9 cellular contexts compared by ENCODE assay signal in the genomic region with DNA sequence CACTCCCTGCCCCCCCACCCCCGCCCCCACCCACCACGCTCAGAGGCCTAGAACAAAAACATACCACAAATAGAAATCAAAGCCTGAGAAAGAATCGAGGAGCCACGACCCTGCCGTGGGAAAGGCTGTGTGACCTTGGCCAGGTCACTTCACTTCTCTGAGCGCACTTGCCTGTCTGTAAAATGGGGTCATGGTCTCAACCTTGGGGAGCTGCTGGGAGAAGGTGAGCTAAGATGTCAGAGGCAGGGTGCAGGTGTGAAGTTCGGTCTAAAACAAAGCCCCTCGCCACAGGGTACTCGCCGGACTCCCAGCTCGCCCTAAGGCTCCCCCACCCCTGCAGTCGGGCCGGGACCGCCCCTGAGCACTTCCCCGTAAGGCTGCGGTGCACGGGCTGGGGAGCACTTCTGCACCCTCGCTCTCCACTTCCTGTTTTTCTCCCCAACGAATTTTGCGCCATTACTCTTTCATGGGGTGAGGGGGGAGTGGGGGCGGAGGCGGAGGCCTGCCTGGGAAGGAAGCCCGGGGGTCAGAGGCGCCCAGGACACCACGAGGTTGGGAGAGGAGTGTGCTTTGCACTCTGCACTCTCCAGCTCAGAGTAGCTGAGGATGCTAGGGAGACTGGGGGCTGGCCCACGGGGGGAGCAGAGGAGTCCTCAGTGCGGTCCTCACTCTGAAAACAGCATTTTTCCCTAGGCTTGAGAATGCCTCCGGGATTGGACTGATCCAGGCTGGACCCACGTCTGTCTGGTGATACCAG. TPM values are rescaled to one million over a fixed set of nuclear protein-coding genes. Genes with fewer than 3 reads are reported as not detected.
DNase-seq lines count a peak whose midpoint lies in the region; ATAC-seq, FAIRE-seq and TF ChIP-seq lines count a peak whose summit lies in the region.
"Had no signal": no experiment of that assay in that cellular context is flagged by ENCODE, and none has a peak within 500 bp of the region (broad histone marks: within the 10 kb centered on the region; RNA-seq: fewer than 3 reads in every experiment).

No MANE protein-coding gene starts in this region.

- no peaks in the 10 kb centered on the region for H3K79me2 ChIP-seq in H9 (ENCODE audit: insufficient read depth, low read length)

- no peaks in the 10 kb centered on the region for H3K23me2 ChIP-seq in H9 (ENCODE audit: insufficient read length, low read depth, low read length, poor library complexity, severe bottlenecking)

- no peak overlapping the region for H2BK12ac ChIP-seq in H9 (ENCODE audit: insufficient read length, low read depth, low read length)

- H2BK120ac ChIP-seq in H9 (ENCODE audit: low read depth, low read length, poor library complexity, severe bottlenecking): no peak overlapping the region

- peaks cover 48% of the 10 kb centered on the region for H3K36me3 Mint-ChIP-seq in activated naive CD8-positive, alpha-beta T cell treated with anti-CD3 and anti-CD28 coated beads for 36 hours
- H3K36me3 Mint-ChIP-seq in H9 (ENCODE audit: insufficient read depth in 1 of 3, low read depth in 3 of 3): no peaks in the 10 kb centered on the region

- H3K27ac ChIP-seq in small intestine (ENCODE audit: low read depth in 1 of 2, low read length in 1 of 2) (peak overlapping the region in 1 of 2 donors; percentile 87), H9 (ENCODE audit: insufficient read length, low read depth, low read length) (no peak overlapping the region)

- peaks cover under 1% of the 10 kb centered on the region for H3K9me3 Mint-ChIP-seq in activated naive CD8-positive, alpha-beta T cell treated with anti-CD3 and anti-CD28 coated beads for 36 hours
- peaks cover 2 to 3% of the 10 kb centered on the region in 2 experiments; a peak in 4 of 5 replicates for H3K9me3 Mint-ChIP-seq in H9

- H3K27me3 ChIP-seq in small intestine (ENCODE audit: control insufficient read depth in 2 of 2, insufficient read depth in 2 of 2, low read length in 2 of 2) (no peaks in the 10 kb centered on the region), HAP-1 (ENCODE audit: low read depth) (no peaks in the 10 kb centered on the region), H9 (ENCODE audit: insufficient read depth, low read length) (no peaks in the 10 kb centered on the region)

- DNase-seq in T-helper 2 cell (peak in 4 of 5 experiments; percentile 41 to 95 (median 66)), small intestine (peak; percentile 50), GM19238 (ENCODE audit: insufficient read length, low spot score) (no peak), HAP-1 (ENCODE audit: low spot score in 2 of 2) (no peak), H9 (no peak)
- peak; percentile 84 for DNase-seq in activated naive CD8-positive, alpha-beta T cell treated with anti-CD3 and anti-CD28 coated beads for 36 hours

- no peak overlapping the region for H3K18ac ChIP-seq in H9 (ENCODE audit: insufficient read length, low read depth, low read length)

- no peak overlapping the region for H4K8ac ChIP-seq in H9 (replicated peaks; ENCODE audit: insufficient read length, low read depth, low read length)

- H2AK5ac ChIP-seq in H9 (ENCODE audit: insufficient read length, low read length): no peak overlapping the region

- no peaks in the 10 kb centered on the region for H3K79me1 ChIP-seq in H9 (ENCODE audit: insufficient read depth, low read depth, low read length, poor library complexity, severe bottlenecking)

- H3K23ac ChIP-seq in H9 (ENCODE audit: insufficient read length, low read depth, low read length): no peak overlapping the region

- no peaks in the 10 kb centered on the region for H3K27me3 Mint-ChIP-seq in activated naive CD8-positive, alpha-beta T cell treated with anti-CD3 and anti-CD28 coated beads for 36 hours
- peaks cover 30% of the 10 kb centered on the region for H3K27me3 Mint-ChIP-seq in H9 (ENCODE audit: low read depth)

- H3K4ac ChIP-seq in H9 (ENCODE audit: low read depth, low read length): no peak overlapping the region

- peak; percentile 28 for ATAC-seq in GM18909 (IDR thresholded peaks at IDR 0.05; ENCODE audit: poor library complexity, unreplicated experiment)
- ATAC-seq in GM18520 (IDR thresholded peaks at IDR 0.05; ENCODE audit: unreplicated experiment): no peak

- H3K4me1 ChIP-seq in small intestine (ENCODE audit: control insufficient read depth in 2 of 2, insufficient read depth in 1 of 2, low read depth in 1 of 2, low read length in 1 of 2): no peaks in the 10 kb centered on the region
- H3K4me1 ChIP-seq in HAP-1: peaks cover 4% of the 10 kb centered on the region
- H3K4me1 ChIP-seq in H9 (ENCODE audit: insufficient read depth, low read length): no peaks in the 10 kb centered on the region

- H4K20me1 ChIP-seq in H9 (ENCODE audit: control insufficient read depth, insufficient read depth, insufficient read length): no peaks in the 10 kb centered on the region

- in situ Hi-C loops in HAP-1 (cut with MboI; ENCODE audit: low sequenced_read_pairs): loop anchor here (5.0 kb wide), 1 partner anchor 238 kb away; no protein-coding TSS in a partner anchor

- H3K4me3 ChIP-seq in small intestine (ENCODE audit: low read depth in 1 of 2, low read length in 2 of 2): peak overlapping the region; percentile 22 to 48
- H3K4me3 ChIP-seq in HAP-1: no peak overlapping the region

- no peak overlapping the region for H4K5ac ChIP-seq in H9 (ENCODE audit: insufficient read length, low read depth, low read length)

- FAIRE-seq in small intestine (lab: Jason Lieb, UNC): no peak
- FAIRE-seq: endothelial cell of umbilical vein had no signal

- H3K14ac ChIP-seq in H9 (ENCODE audit: insufficient read depth, low read length): no peak overlapping the region

- H3K36me3 ChIP-seq in small intestine (ENCODE audit: control insufficient read depth in 2 of 2, insufficient read depth in 2 of 2, low read length in 2 of 2): no peaks in the 10 kb centered on the region
- H3K36me3 ChIP-seq in HAP-1 (replicated peaks): no peaks in the 10 kb centered on the region

- no peak overlapping the region for H3K9ac ChIP-seq in H9 (ENCODE audit: extremely low read depth, insufficient read length, low read length)

- no peak overlapping the region for H3K56ac ChIP-seq in H9 (ENCODE audit: insufficient read length, low read depth, low read length)

- no peak overlapping the region for H3K4me2 ChIP-seq in H9 (ENCODE audit: insufficient read depth, insufficient read length, low read length)

- H4K91ac ChIP-seq in H9 (ENCODE audit: insufficient read length, low read depth, low read length): no peak overlapping the region

- H2BK15ac ChIP-seq in H9 (ENCODE audit: low read depth, low read length): no peak overlapping the region

- H3K4me1 Mint-ChIP-seq in activated naive CD8-positive, alpha-beta T cell treated with anti-CD3 and anti-CD28 coated beads for 36 hours: peaks cover 54% of the 10 kb centered on the region
- H3K4me1 Mint-ChIP-seq in H9: peaks cover 0 to 17% of the 10 kb centered on the region in 2 experiments; a peak in 3 of 4 replicates

- 30 to 45% (median 37%) methylated on average over 29 of the region's 29 CpGs for WGBS in small intestine, 3 donors
- WGBS in H9 (ENCODE audit: extremely low coverage, insufficient read length, low lambda C conversion rate): no CpG with 5 or more reads among the region's 29 CpGs

- H3T11ph ChIP-seq in H9 (ENCODE audit: low read length): no peak overlapping the region

- no peak overlapping the region for H2BK20ac ChIP-seq in H9 (ENCODE audit: low read depth, low read length, poor library complexity, severe bottlenecking)

- peak overlapping the region; percentile 93 for H3K4me3 Mint-ChIP-seq in activated naive CD8-positive, alpha-beta T cell treated with anti-CD3 and anti-CD28 coated beads for 36 hours
- H3K4me3 Mint-ChIP-seq in H9: no peak overlapping the region

- no peak for TF ChIP-seq CTCF in H9 (conservative IDR thresholded peaks at IDR 0.05)

- no peak overlapping the region for H2BK5ac ChIP-seq in H9 (ENCODE audit: insufficient read length, low read length)

- H3K27ac Mint-ChIP-seq in activated naive CD8-positive, alpha-beta T cell treated with anti-CD3 and anti-CD28 coated beads for 36 hours: peak overlapping the region; percentile 97
- H3K27ac Mint-ChIP-seq in H9: peak overlapping the region in 1 of 3 experiments; percentile 40; a peak in 1 of 7 replicates

- H2AFZ ChIP-seq in H9 (ENCODE audit: low read length): no peak overlapping the region

- H3K9me3 ChIP-seq in small intestine (ENCODE audit: control insufficient read depth, low read depth) (no peaks in the 10 kb centered on the region), HAP-1 (no peaks in the 10 kb centered on the region; the same call in 1 of the 2 replicates), H9 (ENCODE audit: control insufficient read depth, low read depth, low read length) (no peaks in the 10 kb centered on the region)

RNA-seq across cellular contexts. Expression of gene PIK3CD, which starts 21.9 kb away (rescaled TPM):
- 100 to 1,000 TPM; 131 to 134 TPM for total RNA-seq in activated naive CD8-positive, alpha-beta T cell treated with anti-CD3 and anti-CD28 coated beads for 36 hours
- polyA plus RNA-seq in small intestine: 1 to 10 TPM; 1.8 to 3.6 (median 3.5) TPM
- total RNA-seq in H9 (2021): 10.0 and 10.6 TPM in 2 replicates

RNA-seq across cellular contexts. Expression of gene TMEM201, which starts 40.9 kb away (rescaled TPM):
- 10 to 100 TPM; 31.6 to 32.2 TPM for total RNA-seq in activated naive CD8-positive, alpha-beta T cell treated with anti-CD3 and anti-CD28 coated beads for 36 hours
- 1 to 10 TPM in 2 of 3 donors, under 1 TPM in 1; 0.67 to 6.0 (median 1.4) TPM for polyA plus RNA-seq in small intestine
- total RNA-seq in H9 (2021): 31.0 and 31.3 TPM in 2 replicates

Comparison
In these comparisons a context has a peak if more than half of its experiments do, and no peak if none do; other contexts are left out.
1. DNase-seq: peak in T-helper 2 cell (4 of 5), activated naive CD8-positive, alpha-beta T cell treated with anti-CD3 and anti-CD28 coated beads for 36 hours (single experiment) and small intestine (single experiment); none in GM19238 (single experiment), HAP-1 (0 of 2) and H9 (single experiment).
2. RNA of gene PIK3CD, which starts 21.9 kb away (total RNA-seq): 131 to 134 TPM in activated naive CD8-positive, alpha-beta T cell treated with anti-CD3 and anti-CD28 coated beads for 36 hours; 10.0 to 10.6 TPM in H9; every median in the first group is over 10 times any median in the second.